Comparison of ENCODE assay signal across 26 cellular contexts in genomic region chr6:158312672-158313397, GRCh38. TPM values are rescaled to one million over a fixed set of nuclear protein-coding genes. Genes with fewer than 3 reads are reported as not detected.
DNase-seq lines count a peak whose midpoint lies in the region; ATAC-seq and TF ChIP-seq lines count a peak whose summit lies in the region.
"Had no signal": no experiment of that assay in that cellular context is flagged by ENCODE, and none has a peak within 500 bp of the region (broad histone marks: within the 10 kb centered on the region; RNA-seq: fewer than 3 reads in every experiment).

No MANE protein-coding gene starts in this region.

- H3K4me1 ChIP-seq in HCT116 (ENCODE audit: control insufficient read depth in 1 of 2, insufficient read depth in 2 of 2, low read length in 2 of 2) (peaks cover 0 to 9% of the 10 kb centered on the region in 2 experiments; a peak in 2 of 4 replicates), PC-3 (ENCODE audit: insufficient read depth, low read length) (peaks cover 5% of the 10 kb centered on the region; the same call in 1 of the 2 replicates)
- H3K4me1 ChIP-seq: colonic mucosa, stomach had no signal

- BruUV-seq in HCT116 (replicated peaks; lab: Mats Ljungman, UMichigan) (TSS peak; percentile 57), PC-3 (replicated peaks; lab: Mats Ljungman, UMichigan) (TSS peak; percentile 50)

- CTCF ChIA-PET in HCT116 (lab: Charles Lee) (no interaction called here), PC-3 (lab: Charles Lee) (no interaction called here)

- TF ChIP-seq CTCF in HCT116 (IDR thresholded peaks at IDR 0.05 in 2 of 3, conservative IDR thresholded peaks at IDR 0.05 in 1 of 3; ENCODE audit: borderline replicate concordance in 1 of 3, insufficient read depth in 1 of 3, low read depth in 2 of 3, low read length in 2 of 3) (no peak), PC-3 (conservative IDR thresholded peaks at IDR 0.05; ENCODE audit: low read depth, low read length) (no peak), glutamatergic neuron (IDR thresholded peaks at IDR 0.05; ENCODE audit: partially characterized antibody, unreplicated experiment) (no peak)

- H3K27me3 Mint-ChIP-seq in glutamatergic neuron (ENCODE audit: unreplicated experiment): no peaks in the 10 kb centered on the region
- no peaks in the 10 kb centered on the region for H3K27me3 Mint-ChIP-seq in stimulated activated memory B cell treated with anti-CD40 and anti-IgM and Interleukin-4, amounts not matched to agents 10 μg/mL and 1 μg/mL and 100 μg/mL, for 72 hours
- H3K27me3 Mint-ChIP-seq: IgD-negative memory B cell had no signal

- H3K79me2 ChIP-seq in HCT116 (ENCODE audit: insufficient read depth, low read length): peaks cover 6% of the 10 kb centered on the region
- H3K79me2 ChIP-seq in PC-3 (ENCODE audit: low read length): peaks cover 6% of the 10 kb centered on the region

- H3K9ac ChIP-seq in HCT116 (ENCODE audit: low read length) (no peak overlapping the region), PC-3 (ENCODE audit: low read length) (no peak overlapping the region)

- peaks cover 8% of the 10 kb centered on the region for H3K36me3 Mint-ChIP-seq in glutamatergic neuron (ENCODE audit: unreplicated experiment)
- peaks cover 64% of the 10 kb centered on the region for H3K36me3 Mint-ChIP-seq in stimulated activated memory B cell treated with anti-CD40 and anti-IgM and Interleukin-4, amounts not matched to agents 10 μg/mL and 1 μg/mL and 100 μg/mL, for 72 hours

- H3K4me3 Mint-ChIP-seq in glutamatergic neuron (ENCODE audit: unreplicated experiment): peak overlapping the region; percentile 80
- no peak overlapping the region for H3K4me3 Mint-ChIP-seq in stimulated activated memory B cell treated with anti-CD40 and anti-IgM and Interleukin-4, amounts not matched to agents 10 μg/mL and 1 μg/mL and 100 μg/mL, for 72 hours
- H3K4me3 Mint-ChIP-seq: activated CD8-positive, alpha-beta T cell treated with anti-CD3 and anti-CD28 coated beads, Interleukin-2, amount 10 ng/mL, durations not matched to agents 7 days and 5 days had no signal

- no peak overlapping the region for H3K4me3 ChIP-seq in HCT116 (replicated peaks in 1 of 2; ENCODE audit: low read depth in 1 of 2, low read length in 2 of 2)
- H3K4me3 ChIP-seq in PC-3 (ENCODE audit: low read length): no peak overlapping the region
- H3K4me3 ChIP-seq: colonic mucosa, left ventricle myocardium inferior, spleen, stomach had no signal

- no peak for TF ChIP-seq RAD21 in HCT116 (IDR thresholded peaks at IDR 0.05; ENCODE audit: low read depth)

- intact Hi-C loops in HCT116 (cut with micrococcal nuclease) (no loop called here), PC-3 (cut with micrococcal nuclease) (no loop called here)

- RAD21 ChIA-PET in HCT116 (lab: Charles Lee; ENCODE audit: low non-redundant PET in 1 of 2, low total read pairs in 2 of 2, uncharacterized antibody in 2 of 2, unreplicated experiment in 2 of 2): no interaction called here

- no peaks in the 10 kb centered on the region for H3K27me3 ChIP-seq in HCT116 (ENCODE audit: insufficient read depth, low read length)
- H3K27me3 ChIP-seq in PC-3 (ENCODE audit: low read length): no peaks in the 10 kb centered on the region
- H3K27me3 ChIP-seq: colonic mucosa, neutrophil, spleen, stomach had no signal

- no peaks in the 10 kb centered on the region for H3K9me2 ChIP-seq in HCT116 (ENCODE audit: insufficient read depth)
- no peaks in the 10 kb centered on the region for H3K9me2 ChIP-seq in PC-3 (replicated peaks; ENCODE audit: low read length)

- POLR2A ChIA-PET in HCT116 (lab: Charles Lee): no interaction called here
- POLR2A ChIA-PET in PC-3 (lab: Charles Lee; ENCODE audit: unreplicated experiment): no interaction called here

- H3K9me3 ChIP-seq in HCT116 (ENCODE audit: control insufficient read depth in 1 of 2, insufficient read depth in 1 of 2, low read depth in 1 of 2, low read length in 2 of 2): no peaks in the 10 kb centered on the region
- H3K9me3 ChIP-seq in PC-3 (ENCODE audit: low read length): no peaks in the 10 kb centered on the region
- H3K9me3 ChIP-seq: colonic mucosa, neutrophil had no signal

- peaks cover 7% of the 10 kb centered on the region for H3K9me3 Mint-ChIP-seq in glutamatergic neuron (ENCODE audit: unreplicated experiment)
- peaks cover 3% of the 10 kb centered on the region for H3K9me3 Mint-ChIP-seq in stimulated activated memory B cell treated with anti-CD40 and anti-IgM and Interleukin-4, amounts not matched to agents 10 μg/mL and 1 μg/mL and 100 μg/mL, for 72 hours
- H3K9me3 Mint-ChIP-seq: activated naive CD4-positive, alpha-beta T cell treated with anti-CD3 and anti-CD28 coated beads, Interleukin-2, amount 50 U/mL, for 72 hours; IgD-negative memory B cell; immature natural killer cell had no signal

- peak overlapping the region; percentile 40 for H3K27ac Mint-ChIP-seq in glutamatergic neuron (ENCODE audit: unreplicated experiment)
- peak overlapping the region; percentile 37 for H3K27ac Mint-ChIP-seq in stimulated activated memory B cell treated with anti-CD40 and anti-IgM and Interleukin-4, amounts not matched to agents 10 μg/mL and 1 μg/mL and 100 μg/mL, for 72 hours
- H3K27ac Mint-ChIP-seq: activated CD8-positive, alpha-beta T cell treated with anti-CD3 and anti-CD28 coated beads, Interleukin-2, amount 10 ng/mL, durations not matched to agents 7 days and 5 days had no signal

- H3K4me2 ChIP-seq in HCT116 (ENCODE audit: low read length) (no peak overlapping the region), PC-3 (ENCODE audit: low read length) (no peak overlapping the region)

- ATAC-seq in HCT116: no peak
- no peak for ATAC-seq in PC-3
- ATAC-seq in stimulated activated memory B cell treated with anti-CD40 and anti-IgM and Interleukin-4, amounts not matched to agents 10 μg/mL and 1 μg/mL and 100 μg/mL, for 72 hours: no peak
- no peak for ATAC-seq in HG02870 (IDR thresholded peaks at IDR 0.05; ENCODE audit: unreplicated experiment)
- ATAC-seq: activated CD8-positive, alpha-beta T cell treated with anti-CD3 and anti-CD28 coated beads, Interleukin-2, amount 10 ng/mL, durations not matched to agents 7 days and 5 days; activated naive CD4-positive, alpha-beta T cell treated with anti-CD3 and anti-CD28 coated beads, Interleukin-2, amount 50 U/mL, for 72 hours; SK-N-SH treated with all-trans-retinoic acid at 6 μM for 48 hours had no signal

- H3K36me3 ChIP-seq in HCT116 (ENCODE audit: control insufficient read depth in 1 of 2, insufficient read depth in 2 of 2, low read length in 2 of 2) (peaks cover 0 to 5% of the 10 kb centered on the region in 2 experiments; a peak in 1 of 4 replicates), PC-3 (ENCODE audit: low read depth, low read length) (no peaks in the 10 kb centered on the region)
- H3K36me3 ChIP-seq: colonic mucosa, neutrophil had no signal

- H2AFZ ChIP-seq in HCT116 (ENCODE audit: low read depth, low read length, poor library complexity, severe bottlenecking) (no peak overlapping the region), PC-3 (ENCODE audit: low read length) (no peak overlapping the region)

- no peaks in the 10 kb centered on the region for H4K20me1 ChIP-seq in HCT116 (ENCODE audit: insufficient read depth)
- no peaks in the 10 kb centered on the region for H4K20me1 ChIP-seq in PC-3 (ENCODE audit: low read length)

- no peak for DNase-seq in HCT116 (ENCODE audit: low read depth, low spot score)
- DNase-seq in PC-3: no peak
- peak; percentile 24 for DNase-seq in glutamatergic neuron
- no peak for DNase-seq in SHP77 (lab: John Stamatoyannopoulos, UW)
- no peak for DNase-seq in NCI-H1694 treated with DMSO at 0.1 percent for 48 hours (lab: John Stamatoyannopoulos, UW)
- no peak for DNase-seq in SKM-1 treated with dmso at 0.1 percent for 144 hours (lab: John Stamatoyannopoulos, UW; ENCODE audit: unreplicated experiment)
- DNase-seq: activated CD8-positive, alpha-beta T cell treated with anti-CD3 and anti-CD28 coated beads, Interleukin-2, amount 10 ng/mL, durations not matched to agents 7 days and 5 days; activated T-cell treated with anti-CD3 and anti-CD28 coated beads, Interleukin-2, amount 50 U/mL, for 1 hour; AML-193; colonic mucosa; immature natural killer cell; left ventricle myocardium inferior; NCI-H1930; NCI-H2227 treated with DMSO at 0.1 percent for 48 hours; NK-92 treated with Interleukin-12 subunit alpha and Interleukin-12 subunit beta, amount 100 ng/mL, for 24 hours; RPMI8226; spleen; stimulated activated CD4-positive, alpha-beta T cell treated with anti-CD3 and anti-CD28 coated beads, Interleukin-4, amount 100 ng/mL, for 4 hours; stomach had no signal

- TF ChIP-seq POLR2A in HCT116 (IDR thresholded peaks at IDR 0.05; ENCODE audit: borderline replicate concordance, extremely low read depth, insufficient read depth, insufficient read length): no peak

- no peak overlapping the region for H3K27ac ChIP-seq in HCT116 (ENCODE audit: low read depth, low read length)
- H3K27ac ChIP-seq in PC-3 (ENCODE audit: low read length): no peak overlapping the region
- H3K27ac ChIP-seq: colonic mucosa, HL-60, left ventricle myocardium inferior, neutrophil, spleen, stomach had no signal

- no peaks in the 10 kb centered on the region for H3F3A ChIP-seq in PC-3 (ENCODE audit: low read length, unreplicated experiment)

- peaks cover 32% of the 10 kb centered on the region for H3K4me1 Mint-ChIP-seq in glutamatergic neuron (ENCODE audit: low read depth, unreplicated experiment)
- H3K4me1 Mint-ChIP-seq in stimulated activated memory B cell treated with anti-CD40 and anti-IgM and Interleukin-4, amounts not matched to agents 10 μg/mL and 1 μg/mL and 100 μg/mL, for 72 hours: peaks cover 46% of the 10 kb centered on the region

TF ChIP-seq in HCT116, 20 proteins besides CTCF, POLR2A, EP300 and RAD21 (continues in another document):
- no peak for TF ChIP-seq CBX3 (IDR thresholded peaks at IDR 0.05; ENCODE audit: low read depth)
- no peak for TF ChIP-seq ZNF274 (IDR thresholded peaks at IDR 0.05; ENCODE audit: low read depth, low read length)
- no peak for TF ChIP-seq MAX (IDR thresholded peaks at IDR 0.05)
- no peak for TF ChIP-seq TCF7L2 (IDR thresholded peaks at IDR 0.05; ENCODE audit: borderline replicate concordance, extremely low read depth, insufficient read depth, insufficient read length)
- no peak for TF ChIP-seq SRF (IDR thresholded peaks at IDR 0.05; ENCODE audit: low read depth)

RNA-seq across cellular contexts. Expression of gene TULP4, which starts 0.6 kb away (rescaled TPM):
- 70.8 TPM for total RNA-seq in HCT116 (2021; ENCODE audit: unreplicated experiment)
- polyA plus RNA-seq in HCT116 (2012): 6.9 and 9.5 TPM in 2 replicates
- 21.5 and 29.5 TPM in 2 replicates for total RNA-seq in PC-3 (2014; rRNA removed)
- 406 TPM for total RNA-seq in glutamatergic neuron (ENCODE audit: unreplicated experiment)
